ENCODE assay signal across 13 cellular contexts in the genomic region with DNA sequence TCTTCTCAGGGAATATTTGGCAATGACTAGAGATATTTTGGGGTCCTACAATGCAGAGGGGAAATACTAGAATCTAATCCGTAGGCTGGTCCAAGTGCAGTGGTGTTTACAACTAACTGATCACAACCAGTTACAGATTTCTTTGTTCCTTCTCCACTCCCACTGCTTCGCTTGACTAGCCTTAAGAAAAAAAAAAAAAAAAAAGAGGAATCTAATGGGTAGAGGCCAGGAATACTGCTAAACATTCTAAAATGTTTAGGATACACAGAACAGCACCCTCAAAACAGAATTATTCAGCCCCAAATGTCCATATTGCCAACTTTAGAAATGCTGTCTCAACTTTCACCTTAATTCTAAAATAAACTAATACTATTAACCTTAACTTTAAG. TPM values are rescaled to one million over a fixed set of nuclear protein-coding genes. Genes with fewer than 3 reads are reported as not detected.
DNase-seq lines count a peak whose midpoint lies in the region; ATAC-seq lines count a peak whose summit lies in the region.
"Had no signal": no experiment of that assay in that cellular context is flagged by ENCODE, and none has a peak within 500 bp of the region (broad histone marks: within the 10 kb centered on the region; RNA-seq: fewer than 3 reads in every experiment).

No MANE protein-coding gene starts in this region.

- H3K9me3 Mint-ChIP-seq in T-helper 2 cell treated with Interferon-gamma antibody and Interleukin-4, amounts not matched to agents 5 μg/mL and 100 μg/mL, for 36 hours, result no peaks in the 10 kb centered on the region
- no peaks in the 10 kb centered on the region for H3K9me3 Mint-ChIP-seq in activated T-helper 1 cell treated with anti-CD3 and anti-CD28 coated beads, Interleukin-12 subunit alpha, Interleukin-12 subunit beta, Interleukin-2, Interleukin-4 antibody, amounts not matched to agents 30 ng/mL and 10 ng/mL and 1 ng/mL, durations not matched to agents 14 hours and 24 hours and 36 hours
- no peaks in the 10 kb centered on the region for H3K9me3 Mint-ChIP-seq in natural killer cell treated with Interleukin-12 subunit alpha and Interleukin-12 subunit beta and Interleukin-15 and Interleukin-18, amount 100 ng/mL, for 72 hours
- H3K9me3 Mint-ChIP-seq: CD14-positive monocyte had no signal

- in situ Hi-C loops in Caki2 (cut with HindIII; ENCODE audit: low pct_unique_long_range_greater_than_20kb, low sequenced_read_pairs), result no loop called here

- H3K4me3 Mint-ChIP-seq in T-helper 2 cell treated with Interferon-gamma antibody and Interleukin-4, amounts not matched to agents 5 μg/mL and 100 μg/mL, for 36 hours, result peak overlapping the region; percentile 23
- no peak overlapping the region for H3K4me3 Mint-ChIP-seq in activated T-helper 1 cell treated with anti-CD3 and anti-CD28 coated beads, Interleukin-12 subunit alpha, Interleukin-12 subunit beta, Interleukin-2, Interleukin-4 antibody, amounts not matched to agents 30 ng/mL and 10 ng/mL and 1 ng/mL, durations not matched to agents 14 hours and 24 hours and 36 hours
- peak overlapping the region; percentile 68 for H3K4me3 Mint-ChIP-seq in natural killer cell treated with Interleukin-12 subunit alpha and Interleukin-12 subunit beta and Interleukin-15 and Interleukin-18, amount 100 ng/mL, for 72 hours
- H3K4me3 Mint-ChIP-seq: CD14-positive monocyte had no signal

- H3K4me1 Mint-ChIP-seq in T-helper 2 cell treated with Interferon-gamma antibody and Interleukin-4, amounts not matched to agents 5 μg/mL and 100 μg/mL, for 36 hours (ENCODE audit: low read depth), result peaks cover 43% of the 10 kb centered on the region
- peaks cover 37% of the 10 kb centered on the region for H3K4me1 Mint-ChIP-seq in activated T-helper 1 cell treated with anti-CD3 and anti-CD28 coated beads, Interleukin-12 subunit alpha, Interleukin-12 subunit beta, Interleukin-2, Interleukin-4 antibody, amounts not matched to agents 30 ng/mL and 10 ng/mL and 1 ng/mL, durations not matched to agents 14 hours and 24 hours and 36 hours (ENCODE audit: low read depth)
- H3K4me1 Mint-ChIP-seq in natural killer cell treated with Interleukin-12 subunit alpha and Interleukin-12 subunit beta and Interleukin-15 and Interleukin-18, amount 100 ng/mL, for 72 hours (ENCODE audit: low read depth in 2 of 2), result peaks cover 39 to 49% of the 10 kb centered on the region in 2 donors

- no peak for ATAC-seq in natural killer cell treated with Interleukin-12 subunit alpha and Interleukin-12 subunit beta and Interleukin-15 and Interleukin-18, amount 100 ng/mL, for 72 hours

- H3K36me3 Mint-ChIP-seq in T-helper 2 cell treated with Interferon-gamma antibody and Interleukin-4, amounts not matched to agents 5 μg/mL and 100 μg/mL, for 36 hours (ENCODE audit: low read depth), result no peaks in the 10 kb centered on the region
- H3K36me3 Mint-ChIP-seq in activated T-helper 1 cell treated with anti-CD3 and anti-CD28 coated beads, Interleukin-12 subunit alpha, Interleukin-12 subunit beta, Interleukin-2, Interleukin-4 antibody, amounts not matched to agents 30 ng/mL and 10 ng/mL and 1 ng/mL, durations not matched to agents 14 hours and 24 hours and 36 hours (ENCODE audit: low read depth), result no peaks in the 10 kb centered on the region
- H3K36me3 Mint-ChIP-seq in natural killer cell treated with Interleukin-12 subunit alpha and Interleukin-12 subunit beta and Interleukin-15 and Interleukin-18, amount 100 ng/mL, for 72 hours, result no peaks in the 10 kb centered on the region
- H3K36me3 Mint-ChIP-seq: CD14-positive monocyte had no signal

- intact Hi-C loops in activated T-helper 1 cell treated with anti-CD3 and anti-CD28 coated beads, Interleukin-12 subunit alpha, Interleukin-12 subunit beta, Interleukin-2, Interleukin-4 antibody, amounts not matched to agents 30 ng/mL and 10 ng/mL and 1 ng/mL, durations not matched to agents 14 hours and 24 hours and 36 hours (cut with micrococcal nuclease), result no loop called here

- DNase-seq in T-helper 2 cell treated with Interferon-gamma antibody and Interleukin-4, amounts not matched to agents 5 μg/mL and 100 μg/mL, for 36 hours (ENCODE audit: low spot score), result no peak
- DNase-seq in T-helper 2 cell (no peak), Caki2 (ENCODE audit: low read depth) (peak; percentile 55), EL (no peak), SKM-1 treated with dmso at 0.1 percent for 144 hours (lab: John Stamatoyannopoulos, UW; ENCODE audit: unreplicated experiment) (no peak)
- DNase-seq in activated T-helper 1 cell treated with anti-CD3 and anti-CD28 coated beads, Interleukin-12 subunit alpha, Interleukin-12 subunit beta, Interleukin-2, Interleukin-4 antibody, amounts not matched to agents 30 ng/mL and 10 ng/mL and 1 ng/mL, durations not matched to agents 14 hours and 24 hours and 36 hours (ENCODE audit: low spot score), result no peak
- DNase-seq in natural killer cell treated with Interleukin-12 subunit alpha and Interleukin-12 subunit beta and Interleukin-15 and Interleukin-18, amount 100 ng/mL, for 72 hours (ENCODE audit: low spot score), result no peak
- DNase-seq in stimulated activated CD4-positive, alpha-beta T cell treated with anti-CD3 and anti-CD28 coated beads, Interleukin-15, amount 100 ng/mL, for 24 hours, result no peak
- DNase-seq: DND-41, NCI-H1436 treated with DMSO at 0.1 percent for 48 hours, NCI-H2081 treated with DMSO at 0.1 percent for 48 hours had no signal

- no peaks in the 10 kb centered on the region for H3K27me3 Mint-ChIP-seq in T-helper 2 cell treated with Interferon-gamma antibody and Interleukin-4, amounts not matched to agents 5 μg/mL and 100 μg/mL, for 36 hours (ENCODE audit: low read depth)
- H3K27me3 Mint-ChIP-seq in activated T-helper 1 cell treated with anti-CD3 and anti-CD28 coated beads, Interleukin-12 subunit alpha, Interleukin-12 subunit beta, Interleukin-2, Interleukin-4 antibody, amounts not matched to agents 30 ng/mL and 10 ng/mL and 1 ng/mL, durations not matched to agents 14 hours and 24 hours and 36 hours (ENCODE audit: insufficient read depth), result no peaks in the 10 kb centered on the region
- no peaks in the 10 kb centered on the region for H3K27me3 Mint-ChIP-seq in natural killer cell treated with Interleukin-12 subunit alpha and Interleukin-12 subunit beta and Interleukin-15 and Interleukin-18, amount 100 ng/mL, for 72 hours

- peak overlapping the region; percentile 75 for H3K27ac Mint-ChIP-seq in T-helper 2 cell treated with Interferon-gamma antibody and Interleukin-4, amounts not matched to agents 5 μg/mL and 100 μg/mL, for 36 hours
- peak overlapping the region; percentile 87 for H3K27ac Mint-ChIP-seq in activated T-helper 1 cell treated with anti-CD3 and anti-CD28 coated beads, Interleukin-12 subunit alpha, Interleukin-12 subunit beta, Interleukin-2, Interleukin-4 antibody, amounts not matched to agents 30 ng/mL and 10 ng/mL and 1 ng/mL, durations not matched to agents 14 hours and 24 hours and 36 hours
- peak overlapping the region; percentile 82 to 96 for H3K27ac Mint-ChIP-seq in natural killer cell treated with Interleukin-12 subunit alpha and Interleukin-12 subunit beta and Interleukin-15 and Interleukin-18, amount 100 ng/mL, for 72 hours

RNA-seq across cellular contexts. Expression of gene SKAP1, which starts 49.0 kb away (rescaled TPM):
- 0.88 TPM in 1 of 2 replicates, not detected in the other for total RNA-seq in Caki2 (2014; rRNA removed; shearing (Covaris generic); ENCODE audit: low replicate concordance)
- 48.7 and 51.9 TPM in 2 replicates for total RNA-seq in activated T-helper 1 cell treated with anti-CD3 and anti-CD28 coated beads, Interleukin-12 subunit alpha, Interleukin-12 subunit beta, Interleukin-2, Interleukin-4 antibody, amounts not matched to agents 30 ng/mL and 10 ng/mL and 1 ng/mL, durations not matched to agents 14 hours and 24 hours and 36 hours
- total RNA-seq in natural killer cell treated with Interleukin-12 subunit alpha and Interleukin-12 subunit beta and Interleukin-15 and Interleukin-18, amount 100 ng/mL, for 72 hours, result 10 to 100 TPM; 40.9 to 44.9 TPM

RNA-seq across cellular contexts. Expression of gene HOXB1, which starts 51.8 kb away (rescaled TPM):
- not detected in 2 replicates for total RNA-seq in Caki2 (2014; rRNA removed; shearing (Covaris generic); ENCODE audit: low replicate concordance)
- total RNA-seq in activated T-helper 1 cell treated with anti-CD3 and anti-CD28 coated beads, Interleukin-12 subunit alpha, Interleukin-12 subunit beta, Interleukin-2, Interleukin-4 antibody, amounts not matched to agents 30 ng/mL and 10 ng/mL and 1 ng/mL, durations not matched to agents 14 hours and 24 hours and 36 hours, result not detected in 2 replicates
- total RNA-seq in natural killer cell treated with Interleukin-12 subunit alpha and Interleukin-12 subunit beta and Interleukin-15 and Interleukin-18, amount 100 ng/mL, for 72 hours, result not detected
- total RNA-seq: A172 had no signal

Comparison
In these comparisons a context has a peak if more than half of its experiments do, and no peak if none do; other contexts are left out.
1. RNA of gene SKAP1, which starts 49.0 kb away (total RNA-seq): 48.7 to 51.9 TPM in activated T-helper 1 cell treated with anti-CD3 and anti-CD28 coated beads, Interleukin-12 subunit alpha, Interleukin-12 subunit beta, Interleukin-2, Interleukin-4 antibody, amounts not matched to agents 30 ng/mL and 10 ng/mL and 1 ng/mL, durations not matched to agents 14 hours and 24 hours and 36 hours and 40.9 to 44.9 TPM in natural killer cell treated with Interleukin-12 subunit alpha and Interleukin-12 subunit beta and Interleukin-15 and Interleukin-18, amount 100 ng/mL, for 72 hours; 0.88 TPM in Caki2; every median in the first group is over 10 times any median in the second.
2. Peak in every context shown above with its lines, with median percentiles within 50 percentile points of each other: H3K27ac Mint-ChIP-seq.